9 cellular contexts compared by ENCODE assay signal in genomic region chr1:146032613-146033219, GRCh38. TPM values are rescaled to one million over a fixed set of nuclear protein-coding genes. Genes with fewer than 3 reads are reported as not detected.
A peak's percentile ranks its signal among the peaks of the same experiment; 100 is the strongest.
DNase-seq lines count a peak whose midpoint lies in the region; ATAC-seq and TF ChIP-seq lines count a peak whose summit lies in the region.
"Had no signal": no experiment of that assay in that cellular context is flagged by ENCODE, and none has a peak within 500 bp of the region (broad histone marks: within the 10 kb centered on the region; RNA-seq: fewer than 3 reads in every experiment).

No MANE protein-coding gene starts in this region.

- H3K4me2 ChIP-seq in OCI-LY3 (ENCODE audit: low read length): peak overlapping the region; percentile 53

- H3K27ac ChIP-seq in OCI-LY3 (ENCODE audit: low read length) (no peak overlapping the region), caudate nucleus (ENCODE audit: low read depth, low read length) (no peak overlapping the region)

- TF ChIP-seq CTCF in HFFc6 (IDR thresholded peaks at IDR 0.05) (peak; percentile 78), OCI-LY3 (IDR thresholded peaks at IDR 0.05; ENCODE audit: low read depth, low read length) (peak; percentile 81), epithelial cell of esophagus (IDR thresholded peaks at IDR 0.05; ENCODE audit: insufficient read depth, low read depth, low read length, missing control alignments) (peak; percentile 53)

- no peak overlapping the region for H3K4me3 Mint-ChIP-seq in HFFc6

- H3K27me3 Mint-ChIP-seq in HFFc6 (ENCODE audit: insufficient read depth): peaks cover 18% of the 10 kb centered on the region

- ATAC-seq in HG03354 (IDR thresholded peaks at IDR 0.05; ENCODE audit: poor library complexity, severe bottlenecking, unreplicated experiment) (no peak), GM21529 (IDR thresholded peaks at IDR 0.05; ENCODE audit: unreplicated experiment) (no peak)
- ATAC-seq: naive thymus-derived CD4-positive, alpha-beta T cell had no signal

- peak overlapping the region; percentile 34; the same call in 1 of the 2 replicates for H3K4me3 ChIP-seq in OCI-LY3 (ENCODE audit: low read length)
- no peak overlapping the region for H3K4me3 ChIP-seq in epithelial cell of esophagus (ENCODE audit: low read length)

- H3K9ac ChIP-seq in OCI-LY3 (ENCODE audit: low read length): no peak overlapping the region

- H3K36me3 Mint-ChIP-seq in HFFc6 (ENCODE audit: low read depth): no peaks in the 10 kb centered on the region

- peaks cover 26% of the 10 kb centered on the region for H3K4me1 Mint-ChIP-seq in HFFc6 (ENCODE audit: low read depth)

- peak overlapping the region; percentile 48; the same call in 1 of the 2 replicates for H3K27ac Mint-ChIP-seq in HFFc6

- no peaks in the 10 kb centered on the region for H3K9me3 Mint-ChIP-seq in HFFc6

- H3K79me2 ChIP-seq in OCI-LY3 (ENCODE audit: low read length): no peaks in the 10 kb centered on the region

- peaks cover 3% of the 10 kb centered on the region; the same call in 1 of the 2 replicates for H3K27me3 ChIP-seq in OCI-LY3 (ENCODE audit: low read depth, low read length)

- DNase-seq in Caki2 (ENCODE audit: low read depth) (peak; percentile 55), HFFc6 (peak; percentile 65), epithelial cell of esophagus (ENCODE audit: low read depth) (peak; percentile 58), pulmonary artery endothelial cell (ENCODE audit: low read depth, low spot score) (peak; percentile 15), caudate nucleus (lab: John Stamatoyannopoulos, UW) (no peak)

- in situ Hi-C loops in Caki2 (cut with HindIII; ENCODE audit: low pct_unique_long_range_greater_than_20kb, low sequenced_read_pairs): no loop called here

- H3K36me3 ChIP-seq in OCI-LY3 (replicated peaks; ENCODE audit: low read depth, low read length): no peaks in the 10 kb centered on the region

- H3K4me1 ChIP-seq in OCI-LY3 (ENCODE audit: low read length): peaks cover 18% of the 10 kb centered on the region

- no peaks in the 10 kb centered on the region for H4K20me1 ChIP-seq in OCI-LY3 (ENCODE audit: insufficient read depth, low read length)

- no peaks in the 10 kb centered on the region for H3K9me3 ChIP-seq in OCI-LY3 (ENCODE audit: insufficient read depth, low read length)

- H2AFZ ChIP-seq in OCI-LY3 (ENCODE audit: low read depth, low read length): peak overlapping the region; percentile 89

RNA-seq across cellular contexts. Expression of gene HJV, which starts 11.2 kb away (rescaled TPM):
- not detected in 2 replicates for total RNA-seq in Caki2 (2014; rRNA removed; shearing (Covaris generic); ENCODE audit: low replicate concordance)
- not detected for total RNA-seq in HFFc6 (2021; fragmentation: NEBNext Ultra II Directional; extraction: Animal tissue kit (Norgen Biotek cat#: 25700))
- total RNA-seq in pulmonary artery endothelial cell: not detected in 2 replicates
- total RNA-seq: naive thymus-derived CD4-positive, alpha-beta T cell had no signal

RNA-seq across cellular contexts. Expression of gene TXNIP, which starts 36.3 kb away (rescaled TPM):
- total RNA-seq in Caki2 (2014; rRNA removed; shearing (Covaris generic); ENCODE audit: low replicate concordance): 125 and 142 TPM in 2 replicates
- total RNA-seq in HFFc6 (2021; fragmentation: NEBNext Ultra II Directional; extraction: Animal tissue kit (Norgen Biotek cat#: 25700)): 10 to 100 TPM; 49.2 to 78.0 (median 59.5) TPM
- total RNA-seq in pulmonary artery endothelial cell: 42.1 and 57.6 TPM in 2 replicates

Comparison
In these comparisons a context has a peak if more than half of its experiments do, and no peak if none do; other contexts are left out.
1. DNase-seq: peak in Caki2 (single experiment), HFFc6 (single experiment), epithelial cell of esophagus (single experiment) and pulmonary artery endothelial cell (single experiment); none in caudate nucleus (0 of 61).
2. Peak in every context shown above with its lines, with median percentiles within 50 percentile points of each other: CTCF ChIP-seq.